8 cellular contexts compared by ENCODE assay signal in the genomic region with DNA sequence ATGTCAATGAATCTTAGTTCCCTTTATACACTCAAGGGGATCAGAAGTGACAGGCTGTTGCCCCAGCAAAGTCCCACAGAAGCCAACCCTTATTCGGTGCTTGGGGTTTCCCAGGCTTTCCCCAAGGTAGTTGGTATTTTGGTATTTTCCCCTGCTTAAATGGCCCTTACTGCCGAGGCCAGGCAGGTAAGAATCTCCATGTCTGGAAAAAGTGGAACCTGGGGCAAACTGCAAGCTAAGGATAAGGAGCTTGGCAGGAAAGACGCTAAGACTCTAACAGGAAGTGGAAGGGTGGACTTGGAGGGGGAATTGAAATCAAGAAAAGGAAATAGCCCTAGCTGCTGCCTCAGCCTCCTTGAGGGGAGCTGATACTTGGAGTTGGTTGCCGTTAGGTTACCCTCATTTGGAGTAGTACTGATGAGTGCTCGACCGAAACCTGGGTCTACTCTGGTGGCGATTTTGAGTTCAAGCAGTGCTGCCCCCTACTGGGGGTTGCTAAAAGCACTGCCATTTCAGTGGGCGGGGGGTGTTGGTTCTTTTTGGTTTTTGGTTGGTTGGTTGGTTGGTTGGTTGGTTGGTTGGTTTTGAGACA. TPM values are rescaled to one million over a fixed set of nuclear protein-coding genes. Genes with fewer than 3 reads are reported as not detected.
DNase-seq lines count a peak whose midpoint lies in the region; ATAC-seq and TF ChIP-seq lines count a peak whose summit lies in the region.

No MANE protein-coding gene starts in this region.

- H3K9me3 ChIP-seq in BE2C, result no peaks in the 10 kb centered on the region
- H3K9me3 ChIP-seq in ascending aorta, result no peaks in the 10 kb centered on the region
- H3K9me3 ChIP-seq in liver (ENCODE audit: control insufficient read depth in 4 of 4, low read length in 3 of 4), result no peaks in the 10 kb centered on the region

- H3K4me1 ChIP-seq in BE2C, result peaks cover 38% of the 10 kb centered on the region
- peaks cover 8 to 26% of the 10 kb centered on the region in 2 donors for H3K4me1 ChIP-seq in ascending aorta
- peaks cover 0 to 5% (median 0%) of the 10 kb centered on the region in 4 donors for H3K4me1 ChIP-seq in liver (ENCODE audit: control insufficient read depth in 4 of 4, insufficient read depth in 4 of 4, low read length in 3 of 4)

- peak overlapping the region; percentile 25 to 58 for H3K27ac ChIP-seq in ascending aorta
- H3K27ac ChIP-seq in liver (ENCODE audit: low read depth in 1 of 2, low read length in 2 of 2), result peak overlapping the region in 1 of 2 donors; percentile 4

- H3K27me3 ChIP-seq in BE2C (no peaks in the 10 kb centered on the region), ascending aorta (no peaks in the 10 kb centered on the region), liver (ENCODE audit: control insufficient read depth in 4 of 4, insufficient read depth in 4 of 4, low read length in 3 of 4) (no peaks in the 10 kb centered on the region)

- H3K36me3 ChIP-seq in BE2C (peaks cover 36% of the 10 kb centered on the region), ascending aorta (peaks cover 31 to 39% of the 10 kb centered on the region in 2 donors), liver (ENCODE audit: control insufficient read depth in 4 of 4, insufficient read depth in 3 of 4, low read depth in 1 of 4, low read length in 3 of 4) (peaks cover 3 to 34% (median 29%) of the 10 kb centered on the region in 4 donors)

- ATAC-seq in GM19043 (IDR thresholded peaks at IDR 0.05; ENCODE audit: low read depth, unreplicated experiment) (peak; percentile 85), HG03280 (IDR thresholded peaks at IDR 0.05; ENCODE audit: unreplicated experiment) (peak; percentile 71)

- H3K27ac Mint-ChIP-seq in T-helper 2 cell treated with Interferon-gamma antibody and Interleukin-4, amounts not matched to agents 5 μg/mL and 100 μg/mL, for 36 hours, result peak overlapping the region; percentile 90

- peaks cover 13% of the 10 kb centered on the region for H3K4me1 Mint-ChIP-seq in T-helper 2 cell treated with Interferon-gamma antibody and Interleukin-4, amounts not matched to agents 5 μg/mL and 100 μg/mL, for 36 hours (ENCODE audit: low read depth)

- peak; percentile 65 for TF ChIP-seq CTCF in BE2C (IDR thresholded peaks at IDR 0.05; ENCODE audit: low read depth, low read length)
- peak; percentile 27 to 58 (median 51) for TF ChIP-seq CTCF in ascending aorta (IDR thresholded peaks at IDR 0.05)
- peak; percentile 34 for TF ChIP-seq CTCF in liver (IDR thresholded peaks at IDR 0.05; ENCODE audit: low read depth, low read length, missing input control)

- no peak overlapping the region for H3K4me3 ChIP-seq in BE2C (ENCODE audit: low read depth, low read length)
- H3K4me3 ChIP-seq in ascending aorta, result no peak overlapping the region
- H3K4me3 ChIP-seq in liver (ENCODE audit: low read depth in 1 of 3, low read length in 3 of 3), result no peak overlapping the region

- H3K27me3 Mint-ChIP-seq in T-helper 2 cell treated with Interferon-gamma antibody and Interleukin-4, amounts not matched to agents 5 μg/mL and 100 μg/mL, for 36 hours (ENCODE audit: low read depth), result no peaks in the 10 kb centered on the region

- peaks cover 36% of the 10 kb centered on the region for H3K36me3 Mint-ChIP-seq in T-helper 2 cell treated with Interferon-gamma antibody and Interleukin-4, amounts not matched to agents 5 μg/mL and 100 μg/mL, for 36 hours (ENCODE audit: low read depth)

- no peaks in the 10 kb centered on the region for H3K9me3 Mint-ChIP-seq in T-helper 2 cell treated with Interferon-gamma antibody and Interleukin-4, amounts not matched to agents 5 μg/mL and 100 μg/mL, for 36 hours

- peak in 1 of 2 donors; percentile 48 for TF ChIP-seq RAD21 in liver (IDR thresholded peaks at IDR 0.05)

- WGBS in liver, result 61% methylated on average over 8 of the region's 8 CpGs

- intact Hi-C loops in ascending aorta (cut with DNase I), result no loop called here

- DNase-seq in BE2C (no peak), ascending aorta (ENCODE audit: low spot score in 2 of 2) (no peak), amniotic stem cell (lab: John Stamatoyannopoulos, UW) (no peak)
- DNase-seq in T-helper 2 cell treated with Interferon-gamma antibody and Interleukin-4, amounts not matched to agents 5 μg/mL and 100 μg/mL, for 36 hours (ENCODE audit: low spot score), result peak; percentile 57
- peak; percentile 86 for DNase-seq in stimulated activated CD8-positive, alpha-beta memory T cell treated with anti-CD3 and anti-CD28 coated beads, Interleukin-4, amount 100 ng/mL, for 48 hours

- H3K9ac ChIP-seq in liver (ENCODE audit: low read depth in 1 of 2, low read length in 2 of 2), result no peak overlapping the region

- peak overlapping the region; percentile 43 for H3K4me3 Mint-ChIP-seq in T-helper 2 cell treated with Interferon-gamma antibody and Interleukin-4, amounts not matched to agents 5 μg/mL and 100 μg/mL, for 36 hours

TF ChIP-seq in liver, 16 proteins besides CTCF, POLR2A, EP300 and RAD21:
- TF ChIP-seq NR2F2 (IDR thresholded peaks at IDR 0.05) (no peak), HNF4A (conservative IDR thresholded peaks at IDR 0.05) (no peak), FOXA1 (IDR thresholded peaks at IDR 0.05) (no peak), TAF1 (conservative IDR thresholded peaks at IDR 0.05) (no peak), HNF4G (IDR thresholded peaks at IDR 0.05) (no peak), FOXA2 (IDR thresholded peaks at IDR 0.05) (no peak), GABPA (IDR thresholded peaks at IDR 0.05 in 1 of 2, conservative IDR thresholded peaks at IDR 0.05 in 1 of 2) (no peak), RXRA (IDR thresholded peaks at IDR 0.05) (no peak)
- TF ChIP-seq, protein P1, sequence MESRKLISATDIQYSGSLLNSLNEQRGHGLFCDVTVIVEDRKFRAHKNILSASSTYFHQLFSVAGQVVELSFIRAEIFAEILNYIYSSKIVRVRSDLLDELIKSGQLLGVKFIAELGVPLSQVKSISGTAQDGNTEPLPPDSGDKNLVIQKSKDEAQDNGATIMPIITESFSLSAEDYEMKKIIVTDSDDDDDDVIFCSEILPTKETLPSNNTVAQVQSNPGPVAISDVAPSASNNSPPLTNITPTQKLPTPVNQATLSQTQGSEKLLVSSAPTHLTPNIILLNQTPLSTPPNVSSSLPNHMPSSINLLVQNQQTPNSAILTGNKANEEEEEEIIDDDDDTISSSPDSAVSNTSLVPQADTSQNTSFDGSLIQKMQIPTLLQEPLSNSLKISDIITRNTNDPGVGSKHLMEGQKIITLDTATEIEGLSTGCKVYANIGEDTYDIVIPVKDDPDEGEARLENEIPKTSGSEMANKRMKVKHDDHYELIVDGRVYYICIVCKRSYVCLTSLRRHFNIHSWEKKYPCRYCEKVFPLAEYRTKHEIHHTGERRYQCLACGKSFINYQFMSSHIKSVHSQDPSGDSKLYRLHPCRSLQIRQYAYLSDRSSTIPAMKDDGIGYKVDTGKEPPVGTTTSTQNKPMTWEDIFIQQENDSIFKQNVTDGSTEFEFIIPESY (IDR thresholded peaks at IDR 0.05), result no peak
- TF ChIP-seq, protein P2, sequence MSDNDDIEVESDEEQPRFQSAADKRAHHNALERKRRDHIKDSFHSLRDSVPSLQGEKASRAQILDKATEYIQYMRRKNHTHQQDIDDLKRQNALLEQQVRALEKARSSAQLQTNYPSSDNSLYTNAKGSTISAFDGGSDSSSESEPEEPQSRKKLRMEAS (IDR thresholded peaks at IDR 0.05), result no peak
- TF ChIP-seq, protein P3, sequence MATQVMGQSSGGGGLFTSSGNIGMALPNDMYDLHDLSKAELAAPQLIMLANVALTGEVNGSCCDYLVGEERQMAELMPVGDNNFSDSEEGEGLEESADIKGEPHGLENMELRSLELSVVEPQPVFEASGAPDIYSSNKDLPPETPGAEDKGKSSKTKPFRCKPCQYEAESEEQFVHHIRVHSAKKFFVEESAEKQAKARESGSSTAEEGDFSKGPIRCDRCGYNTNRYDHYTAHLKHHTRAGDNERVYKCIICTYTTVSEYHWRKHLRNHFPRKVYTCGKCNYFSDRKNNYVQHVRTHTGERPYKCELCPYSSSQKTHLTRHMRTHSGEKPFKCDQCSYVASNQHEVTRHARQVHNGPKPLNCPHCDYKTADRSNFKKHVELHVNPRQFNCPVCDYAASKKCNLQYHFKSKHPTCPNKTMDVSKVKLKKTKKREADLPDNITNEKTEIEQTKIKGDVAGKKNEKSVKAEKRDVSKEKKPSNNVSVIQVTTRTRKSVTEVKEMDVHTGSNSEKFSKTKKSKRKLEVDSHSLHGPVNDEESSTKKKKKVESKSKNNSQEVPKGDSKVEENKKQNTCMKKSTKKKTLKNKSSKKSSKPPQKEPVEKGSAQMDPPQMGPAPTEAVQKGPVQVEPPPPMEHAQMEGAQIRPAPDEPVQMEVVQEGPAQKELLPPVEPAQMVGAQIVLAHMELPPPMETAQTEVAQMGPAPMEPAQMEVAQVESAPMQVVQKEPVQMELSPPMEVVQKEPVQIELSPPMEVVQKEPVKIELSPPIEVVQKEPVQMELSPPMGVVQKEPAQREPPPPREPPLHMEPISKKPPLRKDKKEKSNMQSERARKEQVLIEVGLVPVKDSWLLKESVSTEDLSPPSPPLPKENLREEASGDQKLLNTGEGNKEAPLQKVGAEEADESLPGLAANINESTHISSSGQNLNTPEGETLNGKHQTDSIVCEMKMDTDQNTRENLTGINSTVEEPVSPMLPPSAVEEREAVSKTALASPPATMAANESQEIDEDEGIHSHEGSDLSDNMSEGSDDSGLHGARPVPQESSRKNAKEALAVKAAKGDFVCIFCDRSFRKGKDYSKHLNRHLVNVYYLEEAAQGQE (IDR thresholded peaks at IDR 0.05), result no peak

RNA-seq across cellular contexts. Expression of a gene that starts 3.3 kb away (rescaled TPM):
- polyA plus RNA-seq in BE2C (2012; ENCODE audit: insufficient read depth, insufficient read length, low read depth), result 6.8 TPM
- not detected for total RNA-seq in ascending aorta
- 1 to 10 TPM in 1 of 2 donors, under 1 TPM in 1; 0.42 to 1.4 TPM for total RNA-seq in liver
- polyA plus RNA-seq in liver, result 1 to 10 TPM; 2.1 to 2.7 TPM

RNA-seq across cellular contexts. Expression of a gene that starts 12.5 kb away (rescaled TPM):
- polyA plus RNA-seq in BE2C (2012; ENCODE audit: insufficient read depth, insufficient read length, low read depth), result 322 TPM
- 73.7 TPM for total RNA-seq in ascending aorta
- total RNA-seq in liver, result 100 to 1,000 TPM in 1 of 2 donors, 10 to 100 TPM in 1; 79.9 to 116 TPM
- 10 to 100 TPM; 63.6 to 69.2 TPM for polyA plus RNA-seq in liver

RNA-seq across cellular contexts. Expression of a gene that starts 12.8 kb away (rescaled TPM):
- 212 TPM for polyA plus RNA-seq in BE2C (2012; ENCODE audit: insufficient read depth, insufficient read length, low read depth)
- total RNA-seq in ascending aorta, result 45.8 TPM
- total RNA-seq in liver, result 10 to 100 TPM; 28.5 to 68.6 TPM
- polyA plus RNA-seq in liver, result 100 to 1,000 TPM; 121 to 161 TPM

RNA-seq across cellular contexts. Expression of a gene that starts 34.8 kb away (rescaled TPM):
- polyA plus RNA-seq in BE2C (2012; ENCODE audit: insufficient read depth, insufficient read length, low read depth), result 3.5 TPM
- total RNA-seq in ascending aorta (320 TPM), liver (100 to 1,000 TPM; 122 to 133 TPM)
- 100 to 1,000 TPM in 1 of 2 donors, 10 to 100 TPM in 1; 61.8 to 106 TPM for polyA plus RNA-seq in liver

RNA-seq across cellular contexts. Expression of a gene that starts 40.5 kb away (rescaled TPM):
- 275 TPM for polyA plus RNA-seq in BE2C (2012; ENCODE audit: insufficient read depth, insufficient read length, low read depth)
- total RNA-seq in ascending aorta, result 237 TPM
- total RNA-seq in liver, result 10 to 100 TPM; 58.1 to 74.7 TPM
- 10 to 100 TPM; 72.8 to 83.6 TPM for polyA plus RNA-seq in liver

Comparison
In these comparisons a context has a peak if more than half of its experiments do, and no peak if none do; other contexts are left out.
1. DNase-seq: peak in T-helper 2 cell treated with Interferon-gamma antibody and Interleukin-4, amounts not matched to agents 5 μg/mL and 100 μg/mL, for 36 hours (single experiment) and stimulated activated CD8-positive, alpha-beta memory T cell treated with anti-CD3 and anti-CD28 coated beads, Interleukin-4, amount 100 ng/mL, for 48 hours (single experiment); none in BE2C (single experiment), ascending aorta (0 of 2) and amniotic stem cell (single experiment).
2. Peak in every context shown above with its lines, with median percentiles within 50 percentile points of each other: CTCF ChIP-seq.